In genomic region chr6:151409679-151410078, GRCh38 we compare ENCODE assay signal across 2 cellular contexts.
TF ChIP-seq lines count a peak whose summit lies in the region.

No MANE protein-coding gene starts in this region.

TF ChIP-seq in HepG2, 621 proteins besides CTCF, POLR2A, EP300 and RAD21:
- peak; percentile 56 for TF ChIP-seq AGO2 (optimal IDR thresholded peaks at IDR 0.05; ENCODE audit: low read depth, low read length)
- TF ChIP-seq RBM22 (optimal IDR thresholded peaks at IDR 0.05; ENCODE audit: low read length): peak; percentile 81
- TF ChIP-seq ZBTB44 (CRISPR knock-in tag; IDR thresholded peaks at IDR 0.05): no peak
- no peak for TF ChIP-seq ZNF441 (CRISPR knock-in tag; IDR thresholded peaks at IDR 0.05; ENCODE audit: borderline replicate concordance)
TF ChIP-seq in HepG2: peak in this region for 2.

TF ChIP-seq in WTC11, 78 proteins besides CTCF, POLR2A, EP300 and RAD21:
- TF ChIP-seq SMAD4 (CRISPR knock-in tag; IDR thresholded peaks at IDR 0.05): no peak
- TF ChIP-seq ELF4 (CRISPR knock-in tag; IDR thresholded peaks at IDR 0.05; ENCODE audit: low read depth): no peak
- TF ChIP-seq EMX1 (CRISPR knock-in tag; IDR thresholded peaks at IDR 0.05): no peak
- no peak for TF ChIP-seq NFATC4 (CRISPR knock-in tag; IDR thresholded peaks at IDR 0.05)
- no peak for TF ChIP-seq ZSCAN18 (CRISPR knock-in tag; IDR thresholded peaks at IDR 0.05)
- TF ChIP-seq ZNF423 (CRISPR knock-in tag; IDR thresholded peaks at IDR 0.05): no peak
- TF ChIP-seq ZNF416 (CRISPR knock-in tag; IDR thresholded peaks at IDR 0.05): no peak
- no peak for TF ChIP-seq CREM (CRISPR knock-in tag; IDR thresholded peaks at IDR 0.05)
- TF ChIP-seq MLX (CRISPR knock-in tag; IDR thresholded peaks at IDR 0.05): no peak
